Comparison of ENCODE assay signal across 8 cellular contexts in the genomic region with DNA sequence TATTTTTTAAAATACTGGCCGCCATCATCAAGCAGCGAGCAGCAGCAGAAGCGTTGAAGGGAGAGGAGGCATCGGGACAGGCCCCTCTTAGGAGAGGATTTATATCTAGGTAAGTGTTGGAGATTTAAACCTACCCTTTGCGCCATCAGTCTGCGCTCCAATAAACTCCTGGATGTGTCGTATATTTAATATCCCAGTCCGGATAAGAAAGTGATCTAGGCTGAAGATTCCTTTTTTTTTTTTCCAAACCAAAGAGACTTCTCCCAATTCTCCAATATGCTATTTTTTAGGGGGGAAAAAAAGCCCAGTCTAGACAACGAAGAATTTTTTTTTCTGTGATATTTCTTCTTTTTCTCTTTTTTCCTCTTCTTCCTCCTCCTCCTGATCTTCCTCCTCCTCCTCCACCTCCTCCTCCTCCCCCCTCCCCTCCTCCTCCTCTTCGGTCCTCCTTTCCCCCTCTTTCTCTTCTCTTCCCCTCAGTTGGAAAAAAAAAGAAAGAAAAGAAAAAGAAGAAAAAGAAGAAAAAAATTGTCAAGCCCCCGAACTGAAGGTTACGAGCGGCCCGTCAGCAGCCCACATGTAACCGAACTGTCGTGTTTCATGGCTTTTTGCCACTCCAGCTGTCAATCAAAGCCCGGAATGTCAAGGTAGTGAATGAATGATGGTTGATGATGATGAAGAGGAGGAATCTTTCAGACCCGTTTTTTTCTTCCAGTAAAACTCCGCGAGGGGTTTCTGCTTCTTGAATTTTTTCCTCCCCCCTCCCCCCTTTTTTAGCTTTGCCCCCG. TPM values are rescaled to one million over a fixed set of nuclear protein-coding genes. Genes with fewer than 3 reads are reported as not detected.
DNase-seq lines count a peak whose midpoint lies in the region; TF ChIP-seq lines count a peak whose summit lies in the region.

No MANE protein-coding gene starts in this region.

- H3K79me2 ChIP-seq in smooth muscle cell (ENCODE audit: low read depth) = peaks cover 67% of the 10 kb centered on the region

- H3K27me3 ChIP-seq in iPS DF 6.9 (ENCODE audit: control insufficient read depth, insufficient read depth, low read length) (peaks cover 47% of the 10 kb centered on the region), smooth muscle cell (ENCODE audit: low read depth) (peaks cover 21% of the 10 kb centered on the region)

- H3K4me2 ChIP-seq in smooth muscle cell = peak overlapping the region; percentile 99

- peak overlapping the region; percentile 86 for H2AFZ ChIP-seq in smooth muscle cell (ENCODE audit: low read depth)

- H3K9me3 Mint-ChIP-seq in activated T-helper 2 cell treated with anti-CD3 and anti-CD28 coated beads, Interferon-gamma antibody, Interleukin-2, Interleukin-4, amounts not matched to agents 10 μg/mL and 5 μg/mL and 100 μg/mL, durations not matched to agents 14 hours and 24 hours and 36 hours = peaks cover 6% of the 10 kb centered on the region

- H3K27me3 Mint-ChIP-seq in activated T-helper 2 cell treated with anti-CD3 and anti-CD28 coated beads, Interferon-gamma antibody, Interleukin-2, Interleukin-4, amounts not matched to agents 10 μg/mL and 5 μg/mL and 100 μg/mL, durations not matched to agents 14 hours and 24 hours and 36 hours (ENCODE audit: low read depth) = peaks cover 87% of the 10 kb centered on the region

- peak overlapping the region; percentile 63 for H3K4me3 ChIP-seq in Jurkat, Clone E6-1 (ENCODE audit: low read length)
- H3K4me3 ChIP-seq in iPS DF 6.9 (ENCODE audit: low read length) (peak overlapping the region; percentile 31; the same call in 1 of the 2 replicates), smooth muscle cell (peak overlapping the region; percentile 96)

- H3K4me1 Mint-ChIP-seq in activated T-helper 2 cell treated with anti-CD3 and anti-CD28 coated beads, Interferon-gamma antibody, Interleukin-2, Interleukin-4, amounts not matched to agents 10 μg/mL and 5 μg/mL and 100 μg/mL, durations not matched to agents 14 hours and 24 hours and 36 hours (ENCODE audit: low read depth) = peaks cover 23% of the 10 kb centered on the region

- H3K36me3 ChIP-seq in iPS DF 6.9 (ENCODE audit: control insufficient read depth, insufficient read depth, low read length) (no peaks in the 10 kb centered on the region), smooth muscle cell (ENCODE audit: low read depth) (no peaks in the 10 kb centered on the region)

- H3K27ac ChIP-seq in iPS DF 6.9 (ENCODE audit: low read length) (no peak overlapping the region), smooth muscle cell (ENCODE audit: low read depth) (peak overlapping the region; percentile 89)

- intact Hi-C loops in activated T-helper 2 cell treated with anti-CD3 and anti-CD28 coated beads, Interferon-gamma antibody, Interleukin-2, Interleukin-4, amounts not matched to agents 10 μg/mL and 5 μg/mL and 100 μg/mL, durations not matched to agents 14 hours and 24 hours and 36 hours (cut with micrococcal nuclease) = loop anchor here (2.0 to 10.0 kb wide), 3 partner anchors 217 to 1585 kb away; partner anchors contain the start of gene SPRED1

- no peak for TF ChIP-seq CTCF in smooth muscle cell (IDR thresholded peaks at IDR 0.05; ENCODE audit: borderline replicate concordance, insufficient read depth, poor library complexity, severe bottlenecking)

- peaks cover 13% of the 10 kb centered on the region for H3F3A ChIP-seq in smooth muscle cell (ENCODE audit: low read depth)

- H3K4me1 ChIP-seq in iPS DF 6.9 (ENCODE audit: control insufficient read depth, insufficient read depth, low read length) (peaks cover 6% of the 10 kb centered on the region), smooth muscle cell (ENCODE audit: low read depth) (peaks cover 35% of the 10 kb centered on the region)

- H4K20me1 ChIP-seq in smooth muscle cell (ENCODE audit: low read depth) = peaks cover 10% of the 10 kb centered on the region

- DNase-seq in NCI-H2107 treated with DMSO at 0.1 percent for 48 hours (lab: John Stamatoyannopoulos, UW; ENCODE audit: unreplicated experiment) (peak; percentile 7), NCI-H2107 (lab: John Stamatoyannopoulos, UW) (no peak), iPS DF 6.9 (ENCODE audit: low read depth, low spot score) (no peak), smooth muscle cell (lab: John Stamatoyannopoulos, UW; ENCODE audit: unreplicated experiment) (no peak), NK-92 (lab: John Stamatoyannopoulos, UW; ENCODE audit: unreplicated experiment) (no peak)
- DNase-seq in Jurkat, Clone E6-1 (ENCODE audit: low read depth, low spot score) = peak; percentile 14
- no peak for DNase-seq in activated T-helper 2 cell treated with anti-CD3 and anti-CD28 coated beads, Interferon-gamma antibody, Interleukin-2, Interleukin-4, amounts not matched to agents 10 μg/mL and 5 μg/mL and 100 μg/mL, durations not matched to agents 14 hours and 24 hours and 36 hours (ENCODE audit: low spot score)
- DNase-seq in activated effector memory CD4-positive, alpha-beta T cell treated with Interleukin-2 at 50 U/mL for 16 hours = no peak

- H3K9me3 ChIP-seq in iPS DF 6.9 (ENCODE audit: control insufficient read depth, insufficient read depth, low read length) (no peaks in the 10 kb centered on the region), smooth muscle cell (replicated peaks; ENCODE audit: low read depth) (no peaks in the 10 kb centered on the region)

- H3K4me3 Mint-ChIP-seq in activated T-helper 2 cell treated with anti-CD3 and anti-CD28 coated beads, Interferon-gamma antibody, Interleukin-2, Interleukin-4, amounts not matched to agents 10 μg/mL and 5 μg/mL and 100 μg/mL, durations not matched to agents 14 hours and 24 hours and 36 hours (ENCODE audit: low read depth) = peak overlapping the region; percentile 88

- H3K27ac Mint-ChIP-seq in activated T-helper 2 cell treated with anti-CD3 and anti-CD28 coated beads, Interferon-gamma antibody, Interleukin-2, Interleukin-4, amounts not matched to agents 10 μg/mL and 5 μg/mL and 100 μg/mL, durations not matched to agents 14 hours and 24 hours and 36 hours = no peak overlapping the region

- H3K9ac ChIP-seq in smooth muscle cell (ENCODE audit: low read depth) = peak overlapping the region; percentile 86

- H3K36me3 Mint-ChIP-seq in activated T-helper 2 cell treated with anti-CD3 and anti-CD28 coated beads, Interferon-gamma antibody, Interleukin-2, Interleukin-4, amounts not matched to agents 10 μg/mL and 5 μg/mL and 100 μg/mL, durations not matched to agents 14 hours and 24 hours and 36 hours (ENCODE audit: low read depth) = peaks cover 7% of the 10 kb centered on the region

- 43% methylated on average over 1 of the region's 21 CpGs for WGBS in iPS DF 6.9 (ENCODE audit: insufficient coverage, insufficient read length)
- under 1% methylated on average over 20 of the region's 21 CpGs for WGBS in smooth muscle cell (ENCODE audit: low lambda C conversion rate)

RNA-seq across cellular contexts. Expression of gene MEIS2, which starts 0.8 kb away (rescaled TPM):
- 14.4 TPM for polyA plus RNA-seq in Jurkat, Clone E6-1 (2012; ENCODE audit: insufficient read depth, insufficient read length)
- total RNA-seq in activated T-helper 2 cell treated with anti-CD3 and anti-CD28 coated beads, Interferon-gamma antibody, Interleukin-2, Interleukin-4, amounts not matched to agents 10 μg/mL and 5 μg/mL and 100 μg/mL, durations not matched to agents 14 hours and 24 hours and 36 hours = not detected in 2 replicates
- total RNA-seq in smooth muscle cell = 18.8 and 33.4 TPM in 2 replicates
- 13.0 and 16.7 TPM in 2 replicates for polyA plus RNA-seq in smooth muscle cell

Comparison
In these comparisons a context has a peak if more than half of its experiments do, and no peak if none do; other contexts are left out.
1. DNase-seq: peak in NCI-H2107 treated with DMSO at 0.1 percent for 48 hours (single experiment) and Jurkat, Clone E6-1 (single experiment); none in NCI-H2107 (single experiment), activated T-helper 2 cell treated with anti-CD3 and anti-CD28 coated beads, Interferon-gamma antibody, Interleukin-2, Interleukin-4, amounts not matched to agents 10 μg/mL and 5 μg/mL and 100 μg/mL, durations not matched to agents 14 hours and 24 hours and 36 hours (single experiment), iPS DF 6.9 (single experiment), smooth muscle cell (single experiment), activated effector memory CD4-positive, alpha-beta T cell treated with Interleukin-2 at 50 U/mL for 16 hours (single experiment) and NK-92 (single experiment).
2. H3K4me3 ChIP-seq: peak in every context shown above with its lines; median percentile 96 in smooth muscle cell; 63 in Jurkat, Clone E6-1; 31 in iPS DF 6.9.
3. RNA of gene MEIS2, which starts 0.8 kb away (total RNA-seq): 18.8 to 33.4 TPM in smooth muscle cell; not detected in activated T-helper 2 cell treated with anti-CD3 and anti-CD28 coated beads, Interferon-gamma antibody, Interleukin-2, Interleukin-4, amounts not matched to agents 10 μg/mL and 5 μg/mL and 100 μg/mL, durations not matched to agents 14 hours and 24 hours and 36 hours; every median in the first group is over 10 times any median in the second.